Comparison of ENCODE assay signal across 25 cellular contexts in the genomic region with DNA sequence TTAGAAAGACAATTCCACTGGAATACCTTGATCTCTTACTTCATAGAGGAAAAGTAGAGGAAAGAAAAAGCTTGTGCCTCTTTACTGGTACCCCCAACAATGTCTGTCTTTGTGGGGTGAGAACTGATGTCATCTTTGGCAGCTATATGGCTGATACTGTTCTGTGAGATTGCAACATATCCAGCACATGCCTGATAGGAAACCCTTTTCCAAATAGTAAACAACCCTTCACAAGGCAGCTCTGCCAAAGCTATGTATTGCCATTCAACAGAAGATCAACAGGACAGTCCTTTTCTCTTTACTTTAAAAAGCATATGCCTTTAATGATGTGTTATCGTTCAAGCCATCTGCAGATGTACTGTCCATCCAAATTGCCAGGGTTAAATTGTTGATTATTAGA.
A peak's percentile ranks its signal among the peaks of the same experiment; 100 is the strongest.
DNase-seq lines count a peak whose midpoint lies in the region; ATAC-seq and TF ChIP-seq lines count a peak whose summit lies in the region.
"Had no signal": no experiment of that assay in that cellular context is flagged by ENCODE, and none has a peak within 500 bp of the region (broad histone marks: within the 10 kb centered on the region; RNA-seq: fewer than 3 reads in every experiment).

No MANE protein-coding gene starts in this region.

- WGBS in IMR-90 (ENCODE audit: extremely low coverage in 2 of 2, insufficient read length in 1 of 2), 2 experiments = no CpG with 5 or more reads among the region's 1 CpG

- H3K27ac ChIP-seq in IMR-90 (ENCODE audit: insufficient read depth, low read length) = no peak overlapping the region
- H3K27ac ChIP-seq in angular gyrus (ENCODE audit: low read depth, low read length) = peak overlapping the region; percentile 64
- H3K27ac ChIP-seq in ascending aorta = no peak overlapping the region
- H3K27ac ChIP-seq: HL-60, Peyer's patch, SK-N-MC had no signal

- H3K27ac Mint-ChIP-seq in Caco-2 (ENCODE audit: unreplicated experiment) = no peak overlapping the region
- H3K27ac Mint-ChIP-seq: B cell, H9, IgD-negative memory B cell had no signal

- no peak overlapping the region for H3K56ac ChIP-seq in IMR-90 (ENCODE audit: extremely low read depth, insufficient read depth, low read length)

- DNase-seq in IMR-90 (no peak), globus pallidus (ENCODE audit: low spot score) (peak; percentile 76), putamen (ENCODE audit: low spot score) (peak; percentile 55), Caco-2 (no peak), RPMI8226 (no peak), ascending aorta (ENCODE audit: low spot score in 2 of 2) (no peak)
- DNase-seq in effector CD4-positive, alpha-beta T cell = no peak
- DNase-seq: COR-L47; H9; Karpas-422; MG63; NCI-H1048; NCI-H146; NCI-H2029 treated with DMSO at 0.1 percent for 48 hours; NCI-H2171 treated with DMSO at 0.1 percent for 48 hours; NCI-H510A; NCI-H748 treated with DMSO at 0.1 percent for 48 hours; NK-92 treated with Interleukin-12 subunit alpha and Interleukin-12 subunit beta, amount 100 ng/mL, for 24 hours; Peyer's patch; SHP77 had no signal

- no peak overlapping the region for H3K23ac ChIP-seq in IMR-90 (ENCODE audit: low read depth, low read length)

- H2AK5ac ChIP-seq in IMR-90 (ENCODE audit: low read depth, low read length) = no peak overlapping the region

- TF ChIP-seq CTCF in IMR-90 (conservative IDR thresholded peaks at IDR 0.05; ENCODE audit: low read depth, low read length) = no peak
- no peak for TF ChIP-seq CTCF in Caco-2 (IDR thresholded peaks at IDR 0.05; ENCODE audit: insufficient read depth in 1 of 2, low read depth in 1 of 2, low read length in 1 of 2, severe bottlenecking in 1 of 2, unreplicated experiment in 1 of 2)
- no peak for TF ChIP-seq CTCF in ascending aorta (IDR thresholded peaks at IDR 0.05)

- H3K27me3 Mint-ChIP-seq in Caco-2 (ENCODE audit: insufficient read depth, unreplicated experiment) = no peaks in the 10 kb centered on the region
- H3K27me3 Mint-ChIP-seq: B cell, IgD-negative memory B cell had no signal

- POLR2A ChIA-PET in IMR-90 (lab: Charles Lee; ENCODE audit: unreplicated experiment) (no interaction called here), Caco-2 (lab: Charles Lee) (no interaction called here)

- H4K8ac ChIP-seq in IMR-90 (ENCODE audit: low read depth in 2 of 2, low read length in 2 of 2) = no peak overlapping the region

- no peak overlapping the region for H3K4me3 ChIP-seq in IMR-90 (ENCODE audit: insufficient read depth, low read depth, low read length)
- H3K4me3 ChIP-seq in Caco-2 (ENCODE audit: low read depth, low read length) = no peak overlapping the region
- no peak overlapping the region for H3K4me3 ChIP-seq in ascending aorta
- H3K4me3 ChIP-seq: MG63, Peyer's patch, SK-N-MC had no signal

- H2BK5ac ChIP-seq in IMR-90 (ENCODE audit: low read depth, low read length, poor library complexity, severe bottlenecking) = no peak overlapping the region

- dilution Hi-C loops in IMR-90 (cut with HindIII; ENCODE audit: low sequenced_read_pairs, unreplicated experiment) = no loop called here

- H3K4ac ChIP-seq in IMR-90 (ENCODE audit: low read depth, low read length) = no peak overlapping the region

- CTCF ChIA-PET in IMR-90 (lab: Yijun Ruan, JAX) (no interaction called here), Caco-2 (lab: Charles Lee) (no interaction called here)

- intact Hi-C loops in IMR-90 (cut with micrococcal nuclease) (no loop called here), Caco-2 (cut with micrococcal nuclease; ENCODE audit: unreplicated experiment) (no loop called here), ascending aorta (cut with DNase I) (no loop called here)

- no peak overlapping the region for H4K5ac ChIP-seq in IMR-90 (ENCODE audit: low read depth, low read length)

- no peaks in the 10 kb centered on the region for H3K36me3 Mint-ChIP-seq in Caco-2 (ENCODE audit: insufficient read depth, unreplicated experiment)
- H3K36me3 Mint-ChIP-seq: IgD-negative memory B cell had no signal

- no peak overlapping the region for H2BK120ac ChIP-seq in IMR-90 (ENCODE audit: low read depth, low read length)

- H3K9me3 Mint-ChIP-seq in Caco-2 (ENCODE audit: unreplicated experiment) = no peaks in the 10 kb centered on the region

- BruUV-seq in IMR-90 (replicated peaks; lab: Mats Ljungman, UMichigan) (no TSS peak), Caco-2 (replicated peaks; lab: Mats Ljungman, UMichigan) (no TSS peak)

- H3K4me1 ChIP-seq in IMR-90 (ENCODE audit: control insufficient read depth, insufficient read depth, low read length) (no peaks in the 10 kb centered on the region), Caco-2 (no peaks in the 10 kb centered on the region), ascending aorta (no peaks in the 10 kb centered on the region)
- H3K4me1 ChIP-seq: Peyer's patch had no signal

- H4K20me1 ChIP-seq in IMR-90 (ENCODE audit: insufficient read depth, low read length) = no peaks in the 10 kb centered on the region

- H3K9me1 ChIP-seq in IMR-90 (ENCODE audit: insufficient read depth, low read length) = 0 out of 2 replicates have a peak, but pooled peaks cover 2% of the 10 kb centered on the region

- no peak overlapping the region for H3K9ac ChIP-seq in IMR-90 (ENCODE audit: low read depth, low read length)

- H3K79me1 ChIP-seq in IMR-90 (ENCODE audit: low read depth in 1 of 2, low read length in 2 of 2) = no peaks in the 10 kb centered on the region

- H3K4me3 Mint-ChIP-seq in Caco-2 (ENCODE audit: unreplicated experiment) = no peak overlapping the region
- H3K4me3 Mint-ChIP-seq: B cell, H9, IgD-negative memory B cell had no signal

- H3K9me3 ChIP-seq in IMR-90 (ENCODE audit: control insufficient read depth, insufficient read depth, low read length) (no peaks in the 10 kb centered on the region), Caco-2 (no peaks in the 10 kb centered on the region), ascending aorta (no peaks in the 10 kb centered on the region)
- H3K9me3 ChIP-seq: MG63, Peyer's patch had no signal

- no peaks in the 10 kb centered on the region for H3K4me1 Mint-ChIP-seq in Caco-2 (ENCODE audit: low read depth, unreplicated experiment)
- H3K4me1 Mint-ChIP-seq: B cell had no signal

- no peak overlapping the region for H3K14ac ChIP-seq in IMR-90 (replicated peaks; ENCODE audit: low read depth, low read length)

- H2AFZ ChIP-seq in IMR-90 (replicated peaks; ENCODE audit: low read length, poor library complexity) = no peak overlapping the region

- no peak for ATAC-seq in IMR-90 (ENCODE audit: low read depth)

- no peaks in the 10 kb centered on the region for H3K36me3 ChIP-seq in IMR-90 (ENCODE audit: control insufficient read depth, insufficient read depth, low read length)
- no peaks in the 10 kb centered on the region for H3K36me3 ChIP-seq in Caco-2 (ENCODE audit: control insufficient read depth, insufficient read depth, low read length)
- no peaks in the 10 kb centered on the region for H3K36me3 ChIP-seq in ascending aorta
- H3K36me3 ChIP-seq: MG63, Peyer's patch had no signal

- H2BK15ac ChIP-seq in IMR-90 (ENCODE audit: low read depth, low read length) = no peak overlapping the region

- H3K18ac ChIP-seq in IMR-90 (ENCODE audit: low read depth, low read length) = no peak overlapping the region

- H2AK9ac ChIP-seq in IMR-90 (replicated peaks; ENCODE audit: low read depth, low read length, poor library complexity) = no peak overlapping the region

- TF ChIP-seq RAD21 in IMR-90 (IDR thresholded peaks at IDR 0.05; ENCODE audit: low read length) = no peak

- H3K27me3 ChIP-seq in IMR-90 (ENCODE audit: control insufficient read depth, insufficient read depth, low read length) (no peaks in the 10 kb centered on the region), Caco-2 (replicated peaks; ENCODE audit: control insufficient read depth, insufficient read depth, low read length) (no peaks in the 10 kb centered on the region), ascending aorta (no peaks in the 10 kb centered on the region)
- H3K27me3 ChIP-seq: MG63, Peyer's patch had no signal

- no peak overlapping the region for H3K4me2 ChIP-seq in IMR-90 (ENCODE audit: low read depth, low read length)

- in situ Hi-C loops in IMR-90 (cut with MboI; ENCODE audit: low sequenced_read_pairs) = no loop called here

- no peak overlapping the region for H2BK20ac ChIP-seq in IMR-90 (ENCODE audit: low read depth, low read length)

- no peak overlapping the region for H4K91ac ChIP-seq in IMR-90 (ENCODE audit: insufficient read depth, low read depth, low read length)

- no peak for TF ChIP-seq POLR2A in IMR-90 (IDR thresholded peaks at IDR 0.05; ENCODE audit: low read depth, low read length)

TF ChIP-seq in IMR-90, 13 proteins besides CTCF, POLR2A, EP300 and RAD21:
- peak; percentile 60; the same call in 1 of the 2 replicates for TF ChIP-seq CEBPB (IDR thresholded peaks at IDR 0.05; ENCODE audit: low read depth, low read length)
- TF ChIP-seq FOS (IDR thresholded peaks at IDR 0.05; ENCODE audit: low read depth, low read length) = no peak
- TF ChIP-seq, protein P1, sequence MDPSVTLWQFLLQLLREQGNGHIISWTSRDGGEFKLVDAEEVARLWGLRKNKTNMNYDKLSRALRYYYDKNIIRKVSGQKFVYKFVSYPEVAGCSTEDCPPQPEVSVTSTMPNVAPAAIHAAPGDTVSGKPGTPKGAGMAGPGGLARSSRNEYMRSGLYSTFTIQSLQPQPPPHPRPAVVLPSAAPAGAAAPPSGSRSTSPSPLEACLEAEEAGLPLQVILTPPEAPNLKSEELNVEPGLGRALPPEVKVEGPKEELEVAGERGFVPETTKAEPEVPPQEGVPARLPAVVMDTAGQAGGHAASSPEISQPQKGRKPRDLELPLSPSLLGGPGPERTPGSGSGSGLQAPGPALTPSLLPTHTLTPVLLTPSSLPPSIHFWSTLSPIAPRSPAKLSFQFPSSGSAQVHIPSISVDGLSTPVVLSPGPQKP (IDR thresholded peaks at IDR 0.05; ENCODE audit: borderline replicate concordance, low read depth, low read length) = no peak
TF ChIP-seq in IMR-90: peak in this region for 1.

Comparison
In these comparisons a context has a peak if more than half of its experiments do, and no peak if none do; other contexts are left out.
1. DNase-seq: peak in globus pallidus (single experiment) and putamen (single experiment); none in IMR-90 (single experiment), effector CD4-positive, alpha-beta T cell (single experiment), Caco-2 (0 of 2), RPMI8226 (single experiment) and ascending aorta (0 of 2).